In genomic region chr6:110360671-110361070, GRCh38 we compare ENCODE assay signal across 18 cellular contexts. TPM values are rescaled to one million over a fixed set of nuclear protein-coding genes. Genes with fewer than 3 reads are reported as not detected.
"Had no signal": no experiment of that assay in that cellular context is flagged by ENCODE, and none has a peak within 500 bp of the region (broad histone marks: within the 10 kb centered on the region; RNA-seq: fewer than 3 reads in every experiment).

No MANE protein-coding gene starts in this region.

- H3K27ac Mint-ChIP-seq: activated naive CD8-positive, alpha-beta T cell treated with anti-CD3 and anti-CD28 coated beads, Interleukin-2, amount 10 ng/mL, durations not matched to agents 7 days and 5 days; T-cell had no signal

- H3K4me3 Mint-ChIP-seq: activated naive CD8-positive, alpha-beta T cell treated with anti-CD3 and anti-CD28 coated beads, Interleukin-2, amount 10 ng/mL, durations not matched to agents 7 days and 5 days; T-cell had no signal

- DNase-seq: activated CD4-positive, alpha-beta T cell treated with anti-CD3 and anti-CD28 coated beads, Interleukin-2, amount 50 U/mL, for 1 hour; activated naive CD4-positive, alpha-beta T cell; activated naive CD8-positive, alpha-beta T cell treated with anti-CD3 and anti-CD28 coated beads, Interleukin-2, amount 10 ng/mL, durations not matched to agents 7 days and 5 days; anterior cingulate cortex; erythroblast; gastrocnemius medialis; lower lobe of right lung; midbrain; stimulated activated naive CD8-positive, alpha-beta T cell treated with anti-CD3 and anti-CD28 coated beads, Interleukin-15, Interleukin-2, amounts not matched to agents 100 U/mL and 50 U/mL, for 24 hours; T-cell; T-helper 9 cell; upper lobe of right lung had no signal

- ATAC-seq: activated CD4-positive, CD25-positive, alpha-beta regulatory T cell treated with anti-CD3 and anti-CD28 coated beads, Interleukin-2, amount 50 U/mL, for 24 hours; gastrocnemius medialis; lower lobe of right lung; stimulated activated naive CD8-positive, alpha-beta T cell treated with anti-CD3 and anti-CD28 coated beads, Interleukin-15, Interleukin-2, amounts not matched to agents 100 U/mL and 50 U/mL, for 24 hours; T-cell; upper lobe of right lung had no signal

- H3K9ac ChIP-seq: parathyroid adenoma had no signal

- H3K36me3 ChIP-seq: gastrocnemius medialis, lower lobe of right lung, upper lobe of right lung had no signal

- H2AFZ ChIP-seq: parathyroid adenoma had no signal

- H3K4me1 ChIP-seq: gastrocnemius medialis, parathyroid adenoma, upper lobe of right lung had no signal

- FAIRE-seq: keratinocyte had no signal

- H3K4me3 ChIP-seq: gastrocnemius medialis, lower lobe of right lung, SK-N-MC, upper lobe of right lung had no signal

- H3K9me3 ChIP-seq: gastrocnemius medialis, lower lobe of right lung, upper lobe of right lung had no signal

- H3K79me2 ChIP-seq: parathyroid adenoma had no signal

- H3K36me3 Mint-ChIP-seq: activated naive CD8-positive, alpha-beta T cell treated with anti-CD3 and anti-CD28 coated beads, Interleukin-2, amount 10 ng/mL, durations not matched to agents 7 days and 5 days; T-cell had no signal

- H3K27ac ChIP-seq: gastrocnemius medialis, lower lobe of right lung, parathyroid adenoma, SK-N-MC, upper lobe of right lung had no signal

RNA-seq across cellular contexts. Expression of gene METTL24, which starts 2.5 kb away (rescaled TPM):
- total RNA-seq: activated CD8-positive, alpha-beta memory T cell treated with anti-CD3 and anti-CD28 coated beads for 36 hours; dermis microvascular lymphatic vessel endothelial cell; gastrocnemius medialis had no signal
- polyA plus RNA-seq: keratinocyte had no signal

RNA-seq across cellular contexts. Expression of gene DDO, which starts 54.7 kb away (rescaled TPM):
- total RNA-seq: activated CD8-positive, alpha-beta memory T cell treated with anti-CD3 and anti-CD28 coated beads for 36 hours; activated naive CD8-positive, alpha-beta T cell treated with anti-CD3 and anti-CD28 coated beads, Interleukin-2, amount 10 ng/mL, durations not matched to agents 7 days and 5 days; T-cell had no signal
- polyA plus RNA-seq: keratinocyte had no signal
